ENCODE assay signal across 8 cellular contexts in the genomic region with DNA sequence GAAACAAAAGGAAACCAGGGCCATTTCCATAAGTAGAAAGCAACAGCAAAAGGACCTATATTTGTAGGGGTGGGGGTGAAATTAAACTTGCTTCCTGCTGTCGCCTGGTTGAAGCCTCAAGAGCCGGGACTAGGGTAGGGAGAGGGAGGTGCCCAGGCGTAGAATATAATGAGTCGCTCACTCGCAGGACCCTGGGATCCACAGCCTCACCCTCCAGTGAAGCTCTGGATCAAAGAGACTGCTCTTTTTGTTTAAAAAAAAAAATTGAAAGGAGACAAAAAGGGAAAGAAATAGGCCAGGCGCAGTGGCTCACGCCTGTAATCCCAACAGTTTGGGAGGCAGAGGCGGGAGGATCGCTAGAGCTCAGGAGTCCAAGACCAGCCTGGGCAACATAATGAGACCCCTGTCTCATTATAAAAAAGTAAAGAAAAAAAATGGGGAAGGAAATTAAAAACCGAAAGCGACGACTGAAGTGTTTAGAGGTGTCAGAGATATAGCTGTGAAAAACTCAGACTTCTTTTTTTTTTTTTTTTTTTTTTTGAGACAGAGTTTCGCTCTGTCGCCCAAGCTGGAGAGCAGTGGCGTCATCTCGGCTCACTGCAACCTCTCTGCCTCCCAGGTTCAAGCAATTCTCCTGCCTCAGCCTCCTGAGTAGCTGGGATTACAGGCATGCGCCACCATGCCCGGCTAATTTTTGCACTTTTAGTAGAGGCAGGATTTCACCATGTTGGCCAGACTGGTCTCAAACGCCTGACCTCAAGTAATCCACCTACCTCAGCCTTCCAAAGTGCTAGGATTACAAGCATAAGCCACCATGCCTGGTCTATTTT. TPM values are rescaled to one million over a fixed set of nuclear protein-coding genes. Genes with fewer than 3 reads are reported as not detected.
DNase-seq lines count a peak whose midpoint lies in the region; ATAC-seq and TF ChIP-seq lines count a peak whose summit lies in the region.

No MANE protein-coding gene starts in this region.

- no CpG with 5 or more reads among the region's 19 CpGs for WGBS in mesendoderm (ENCODE audit: extremely low coverage, insufficient coverage, low lambda C conversion rate)

- no peak overlapping the region for H3K23ac ChIP-seq in mesendoderm (ENCODE audit: low read length)

- no peaks in the 10 kb centered on the region for H3K9me3 ChIP-seq in cardiac muscle cell (ENCODE audit: low read depth)
- H3K9me3 ChIP-seq in uterus: no peaks in the 10 kb centered on the region

- H4K8ac ChIP-seq in mesendoderm (ENCODE audit: low read depth, low read length): no peak overlapping the region

- no peaks in the 10 kb centered on the region for H3K9me3 Mint-ChIP-seq in activated T-helper 1 cell treated with anti-CD3 and anti-CD28 coated beads, Interleukin-12 subunit alpha, Interleukin-12 subunit beta, Interleukin-2, Interleukin-4 antibody, amounts not matched to agents 30 ng/mL and 10 ng/mL and 1 ng/mL, durations not matched to agents 14 hours and 24 hours and 36 hours

- no peaks in the 10 kb centered on the region for H3K36me3 ChIP-seq in cardiac muscle cell
- no peaks in the 10 kb centered on the region for H3K36me3 ChIP-seq in mesendoderm (ENCODE audit: control insufficient read depth, insufficient read depth, low read length)
- no peaks in the 10 kb centered on the region for H3K36me3 ChIP-seq in uterus

- no peak overlapping the region for H3K4me3 ChIP-seq in cardiac muscle cell
- no peak overlapping the region for H3K4me3 ChIP-seq in mesendoderm (ENCODE audit: low read length)
- no peak overlapping the region for H3K4me3 ChIP-seq in uterus

- no peaks in the 10 kb centered on the region for H3K79me1 ChIP-seq in mesendoderm (ENCODE audit: low read length)

- H3K27ac ChIP-seq in cardiac muscle cell: peak overlapping the region; percentile 78
- H3K27ac ChIP-seq in mesendoderm (ENCODE audit: low read depth, low read length): no peak overlapping the region
- H3K27ac ChIP-seq in uterus: peak overlapping the region; percentile 85 to 97

- TF ChIP-seq POLR2A in uterus (IDR thresholded peaks at IDR 0.05): no peak

- H3K4me2 ChIP-seq in mesendoderm (ENCODE audit: low read length): no peak overlapping the region

- peak overlapping the region; percentile 98 for H3K27ac Mint-ChIP-seq in activated T-helper 1 cell treated with anti-CD3 and anti-CD28 coated beads, Interleukin-12 subunit alpha, Interleukin-12 subunit beta, Interleukin-2, Interleukin-4 antibody, amounts not matched to agents 30 ng/mL and 10 ng/mL and 1 ng/mL, durations not matched to agents 14 hours and 24 hours and 36 hours

- peak overlapping the region; percentile 76 for H3K4me3 Mint-ChIP-seq in activated T-helper 1 cell treated with anti-CD3 and anti-CD28 coated beads, Interleukin-12 subunit alpha, Interleukin-12 subunit beta, Interleukin-2, Interleukin-4 antibody, amounts not matched to agents 30 ng/mL and 10 ng/mL and 1 ng/mL, durations not matched to agents 14 hours and 24 hours and 36 hours

- intact Hi-C loops in left ventricle myocardium superior (cut with micrococcal nuclease): no loop called here
- intact Hi-C loops in activated T-helper 1 cell treated with anti-CD3 and anti-CD28 coated beads, Interleukin-12 subunit alpha, Interleukin-12 subunit beta, Interleukin-2, Interleukin-4 antibody, amounts not matched to agents 30 ng/mL and 10 ng/mL and 1 ng/mL, durations not matched to agents 14 hours and 24 hours and 36 hours (cut with micrococcal nuclease): no loop called here
- intact Hi-C loops in uterus (cut with DNase I; ENCODE audit: low total_unique reads): no loop called here

- H3K79me2 ChIP-seq in mesendoderm (ENCODE audit: control insufficient read depth, insufficient read depth, low read length): no peaks in the 10 kb centered on the region

- ATAC-seq in left ventricle myocardium superior: no peak

- no peak overlapping the region for H3K18ac ChIP-seq in mesendoderm (ENCODE audit: low read length)

- no peak overlapping the region for H2AK5ac ChIP-seq in mesendoderm (ENCODE audit: low read length)

- DNase-seq in cardiac muscle cell (ENCODE audit: low read depth in 1 of 2, low spot score in 1 of 2) (no peak), left ventricle myocardium superior (no peak), mesendoderm (no peak), uterus (no peak), kidney glomerular epithelial cell (lab: John Stamatoyannopoulos, UW) (no peak), H4 (ENCODE audit: low spot score) (no peak), midbrain (lab: John Stamatoyannopoulos, UW) (no peak)
- DNase-seq in activated T-helper 1 cell treated with anti-CD3 and anti-CD28 coated beads, Interleukin-12 subunit alpha, Interleukin-12 subunit beta, Interleukin-2, Interleukin-4 antibody, amounts not matched to agents 30 ng/mL and 10 ng/mL and 1 ng/mL, durations not matched to agents 14 hours and 24 hours and 36 hours (ENCODE audit: low spot score): no peak

- H3K9ac ChIP-seq in mesendoderm (ENCODE audit: low read length): no peak overlapping the region

- H3K4me1 Mint-ChIP-seq in activated T-helper 1 cell treated with anti-CD3 and anti-CD28 coated beads, Interleukin-12 subunit alpha, Interleukin-12 subunit beta, Interleukin-2, Interleukin-4 antibody, amounts not matched to agents 30 ng/mL and 10 ng/mL and 1 ng/mL, durations not matched to agents 14 hours and 24 hours and 36 hours (ENCODE audit: low read depth): peaks cover 79% of the 10 kb centered on the region

- no peak overlapping the region for H2BK120ac ChIP-seq in mesendoderm (ENCODE audit: low read depth, low read length)

- H4K5ac ChIP-seq in mesendoderm (ENCODE audit: low read length): no peak overlapping the region

- H3K4me1 ChIP-seq in cardiac muscle cell (ENCODE audit: low read depth) (peaks cover 13% of the 10 kb centered on the region), mesendoderm (ENCODE audit: control insufficient read depth, low read depth, low read length) (no peaks in the 10 kb centered on the region), uterus (peaks cover 9% of the 10 kb centered on the region in 2 donors)

- peak overlapping the region; percentile 34 for H3K56ac ChIP-seq in mesendoderm (ENCODE audit: low read length)

- no peak for TF ChIP-seq CTCF in cardiac muscle cell (IDR thresholded peaks at IDR 0.05; ENCODE audit: low read depth, low read length)
- no peak for TF ChIP-seq CTCF in uterus (IDR thresholded peaks at IDR 0.05)

- peaks cover 5% of the 10 kb centered on the region for H3K36me3 Mint-ChIP-seq in activated T-helper 1 cell treated with anti-CD3 and anti-CD28 coated beads, Interleukin-12 subunit alpha, Interleukin-12 subunit beta, Interleukin-2, Interleukin-4 antibody, amounts not matched to agents 30 ng/mL and 10 ng/mL and 1 ng/mL, durations not matched to agents 14 hours and 24 hours and 36 hours (ENCODE audit: low read depth)

- no peak overlapping the region for H2BK15ac ChIP-seq in mesendoderm (replicated peaks; ENCODE audit: low read depth)

- no peaks in the 10 kb centered on the region for H3K27me3 ChIP-seq in cardiac muscle cell
- H3K27me3 ChIP-seq in mesendoderm (ENCODE audit: insufficient read depth, low read length, poor library complexity): no peaks in the 10 kb centered on the region
- no peaks in the 10 kb centered on the region for H3K27me3 ChIP-seq in uterus

- H3K4ac ChIP-seq in mesendoderm (ENCODE audit: low read depth, low read length): no peak overlapping the region

- no peak overlapping the region for H2BK5ac ChIP-seq in mesendoderm (ENCODE audit: low read length)

- H3K27me3 Mint-ChIP-seq in activated T-helper 1 cell treated with anti-CD3 and anti-CD28 coated beads, Interleukin-12 subunit alpha, Interleukin-12 subunit beta, Interleukin-2, Interleukin-4 antibody, amounts not matched to agents 30 ng/mL and 10 ng/mL and 1 ng/mL, durations not matched to agents 14 hours and 24 hours and 36 hours (ENCODE audit: insufficient read depth): no peaks in the 10 kb centered on the region

RNA-seq across cellular contexts. Expression of a gene that starts 10.9 kb away (rescaled TPM):
- total RNA-seq in cardiac muscle cell (2.2 and 7.1 TPM in 2 replicates), left ventricle myocardium superior (39.5 TPM), uterus (100 to 1,000 TPM in 1 of 4 donors, 10 to 100 TPM in 3; 32.1 to 217 (median 57.7) TPM)
- 4.6 and 5.0 TPM in 2 replicates for polyA plus RNA-seq in cardiac muscle cell
- total RNA-seq in activated T-helper 1 cell treated with anti-CD3 and anti-CD28 coated beads, Interleukin-12 subunit alpha, Interleukin-12 subunit beta, Interleukin-2, Interleukin-4 antibody, amounts not matched to agents 30 ng/mL and 10 ng/mL and 1 ng/mL, durations not matched to agents 14 hours and 24 hours and 36 hours: 219 and 226 TPM in 2 replicates
- polyA plus RNA-seq in mesendoderm (2013, experiment 1 of 2): 1.4 TPM
- polyA plus RNA-seq in mesendoderm (2013, experiment 2 of 2): 1.7 TPM
- total RNA-seq in H4 (2014; rRNA removed; shearing (Covaris generic)): 9.5 and 13.0 TPM in 2 replicates

RNA-seq across cellular contexts. Expression of a gene that starts 48.8 kb away (rescaled TPM):
- total RNA-seq in cardiac muscle cell (49.9 and 73.3 TPM in 2 replicates), left ventricle myocardium superior (32.4 TPM), uterus (10 to 100 TPM; 41.3 to 91.2 (median 52.8) TPM)
- polyA plus RNA-seq in cardiac muscle cell: 77.0 and 87.7 TPM in 2 replicates
- 273 and 287 TPM in 2 replicates for total RNA-seq in activated T-helper 1 cell treated with anti-CD3 and anti-CD28 coated beads, Interleukin-12 subunit alpha, Interleukin-12 subunit beta, Interleukin-2, Interleukin-4 antibody, amounts not matched to agents 30 ng/mL and 10 ng/mL and 1 ng/mL, durations not matched to agents 14 hours and 24 hours and 36 hours
- 147 TPM for polyA plus RNA-seq in mesendoderm (2013, experiment 1 of 2)
- polyA plus RNA-seq in mesendoderm (2013, experiment 2 of 2): 152 TPM
- 162 and 211 TPM in 2 replicates for total RNA-seq in H4 (2014; rRNA removed; shearing (Covaris generic))
